In genomic region chr19:17094694-17095093, GRCh38 we compare ENCODE assay signal across 1 cellular context.
TF ChIP-seq lines count a peak whose summit lies in the region.
"Not testable (repeated sequence)": the region's sequence is repeated elsewhere in the genome, so short reads cannot be mapped to it uniquely, and the experiment has no call there.

No MANE protein-coding gene starts in this region.

TF ChIP-seq in K562, 482 proteins besides CTCF, POLR2A, EP300 and RAD21:
- TF ChIP-seq ZNF12 (CRISPR knock-in tag; IDR thresholded peaks at IDR 0.05) (0 out of 2 replicates have a peak, but pooled peaks have one; percentile 6), NR2C1 (tag; IDR thresholded peaks at IDR 0.05) (peak; percentile 22; the same call in 1 of the 2 replicates)
- TF ChIP-seq NR2C1 (IDR thresholded peaks at IDR 0.05): not testable (repeated sequence)
TF ChIP-seq in K562: peak in this region for 2; not testable (repeated sequence) for 480.
